In genomic region chr10:117175901-117176534, GRCh38 we compare ENCODE assay signal across 8 cellular contexts. TPM values are rescaled to one million over a fixed set of nuclear protein-coding genes. Genes with fewer than 3 reads are reported as not detected.
DNase-seq lines count a peak whose midpoint lies in the region; ATAC-seq and TF ChIP-seq lines count a peak whose summit lies in the region.

No MANE protein-coding gene starts in this region.

- no peak overlapping the region for H3K27ac ChIP-seq in naive thymus-derived CD4-positive, alpha-beta T cell (ENCODE audit: low read depth, low read length)

- CTCF ChIA-PET in naive thymus-derived CD4-positive, alpha-beta T cell (lab: Charles Lee): interaction anchor here (0.6 to 2.7 kb wide), 10 partner anchors 9 to 387 kb away, joined by 3 to 27 read pairs (median 6); no protein-coding TSS in a partner anchor

- ATAC-seq in GM18909 (IDR thresholded peaks at IDR 0.05; ENCODE audit: poor library complexity, unreplicated experiment) (peak; percentile 62), HG03354 (IDR thresholded peaks at IDR 0.05; ENCODE audit: poor library complexity, severe bottlenecking, unreplicated experiment) (peak; percentile 65), esophagus mucosa (peak; percentile 51)
- peak; percentile 59 for ATAC-seq in naive thymus-derived CD4-positive, alpha-beta T cell
- peak; percentile 43 for ATAC-seq in stimulated activated effector memory CD8-positive, alpha-beta T cell treated with anti-CD3 and anti-CD28 coated beads, Interleukin-12 subunit alpha, Interleukin-12 subunit beta, amount 100 ng/mL, for 72 hours

- no peaks in the 10 kb centered on the region for H3K9me3 Mint-ChIP-seq in naive thymus-derived CD4-positive, alpha-beta T cell
- no peaks in the 10 kb centered on the region for H3K9me3 Mint-ChIP-seq in stimulated activated effector memory CD8-positive, alpha-beta T cell treated with anti-CD3 and anti-CD28 coated beads, Interleukin-12 subunit alpha, Interleukin-12 subunit beta, amount 100 ng/mL, for 72 hours

- H3K4me1 ChIP-seq in BE2C: no peaks in the 10 kb centered on the region
- H3K4me1 ChIP-seq in naive thymus-derived CD4-positive, alpha-beta T cell (ENCODE audit: control insufficient read depth in 2 of 2, insufficient read depth in 2 of 2, low read length in 2 of 2): peaks cover 7 to 10% of the 10 kb centered on the region in 2 donors

- H3K36me3 Mint-ChIP-seq in naive thymus-derived CD4-positive, alpha-beta T cell: no peaks in the 10 kb centered on the region
- H3K36me3 Mint-ChIP-seq in stimulated activated effector memory CD8-positive, alpha-beta T cell treated with anti-CD3 and anti-CD28 coated beads, Interleukin-12 subunit alpha, Interleukin-12 subunit beta, amount 100 ng/mL, for 72 hours: no peaks in the 10 kb centered on the region

- TF ChIP-seq CTCF in BE2C (IDR thresholded peaks at IDR 0.05; ENCODE audit: low read depth, low read length): peak; percentile 89

- H3K4me3 Mint-ChIP-seq in naive thymus-derived CD4-positive, alpha-beta T cell: peak overlapping the region; percentile 85 to 94 (median 90)
- peak overlapping the region; percentile 77 for H3K4me3 Mint-ChIP-seq in stimulated activated effector memory CD8-positive, alpha-beta T cell treated with anti-CD3 and anti-CD28 coated beads, Interleukin-12 subunit alpha, Interleukin-12 subunit beta, amount 100 ng/mL, for 72 hours

- H3K36me3 ChIP-seq in BE2C: no peaks in the 10 kb centered on the region
- H3K36me3 ChIP-seq in naive thymus-derived CD4-positive, alpha-beta T cell (ENCODE audit: control insufficient read depth in 2 of 3, insufficient read depth in 3 of 3, low read length in 3 of 3): no peaks in the 10 kb centered on the region

- H3K4me1 Mint-ChIP-seq in naive thymus-derived CD4-positive, alpha-beta T cell: peaks cover 0 to 18% (median 14%) of the 10 kb centered on the region in 7 donors
- H3K4me1 Mint-ChIP-seq in stimulated activated effector memory CD8-positive, alpha-beta T cell treated with anti-CD3 and anti-CD28 coated beads, Interleukin-12 subunit alpha, Interleukin-12 subunit beta, amount 100 ng/mL, for 72 hours: peaks cover 18% of the 10 kb centered on the region

- no peaks in the 10 kb centered on the region for H3K9me3 ChIP-seq in BE2C
- no peaks in the 10 kb centered on the region for H3K9me3 ChIP-seq in naive thymus-derived CD4-positive, alpha-beta T cell (ENCODE audit: control insufficient read depth in 2 of 3, low read length in 3 of 3)

- H3K4me3 ChIP-seq in BE2C (ENCODE audit: low read depth, low read length): peak overlapping the region; percentile 57
- H3K4me3 ChIP-seq in naive thymus-derived CD4-positive, alpha-beta T cell (ENCODE audit: low read length): peak overlapping the region; percentile 57

- POLR2A ChIA-PET in naive thymus-derived CD4-positive, alpha-beta T cell (lab: Charles Lee): interaction anchor here (1.6 kb wide), 1 partner anchor 9 kb away, joined by 5 read pairs; no protein-coding TSS in a partner anchor

- H3K27ac Mint-ChIP-seq in naive thymus-derived CD4-positive, alpha-beta T cell: peak overlapping the region in 6 of 9 donors; percentile 10 to 88 (median 43)
- no peak overlapping the region for H3K27ac Mint-ChIP-seq in stimulated activated effector memory CD8-positive, alpha-beta T cell treated with anti-CD3 and anti-CD28 coated beads, Interleukin-12 subunit alpha, Interleukin-12 subunit beta, amount 100 ng/mL, for 72 hours

- peaks cover 22 to 40% (median 27%) of the 10 kb centered on the region in 5 donors for H3K27me3 Mint-ChIP-seq in naive thymus-derived CD4-positive, alpha-beta T cell

- peaks cover 38% of the 10 kb centered on the region for H3K27me3 ChIP-seq in BE2C
- no peaks in the 10 kb centered on the region for H3K27me3 ChIP-seq in naive thymus-derived CD4-positive, alpha-beta T cell (ENCODE audit: control insufficient read depth in 2 of 2, insufficient read depth in 2 of 2, low read length in 2 of 2)

- DNase-seq in BE2C: peak; percentile 74
- peak; percentile 82 for DNase-seq in NOMO-1 treated with DMSO at 0.1 percent for 48 hours (lab: John Stamatoyannopoulos, UW; ENCODE audit: unreplicated experiment)
- peak; percentile 71 for DNase-seq in activated T-cell treated with anti-CD3 and anti-CD28 coated beads for 1 hour (ENCODE audit: low read depth)
- peak; percentile 51 to 78 (median 70) for DNase-seq in naive thymus-derived CD4-positive, alpha-beta T cell
- DNase-seq in stimulated activated effector memory CD8-positive, alpha-beta T cell treated with anti-CD3 and anti-CD28 coated beads, Interleukin-12 subunit alpha, Interleukin-12 subunit beta, amount 100 ng/mL, for 72 hours (ENCODE audit: low spot score in 2 of 2): peak; percentile 59 to 84

- intact Hi-C loops in naive thymus-derived CD4-positive, alpha-beta T cell (cut with micrococcal nuclease): loop anchor here (1.0 to 10.0 kb wide), 5 partner anchors 171 to 494 kb away; partner anchors contain the start of genes PDZD8 (in 1 of the 2) and SHTN1 (in 1 of the 2)

RNA-seq across cellular contexts. Expression of gene KCNK18, which starts 21.3 kb away (rescaled TPM):
- not detected for polyA plus RNA-seq in BE2C (2012; ENCODE audit: insufficient read depth, insufficient read length, low read depth)
- not detected for total RNA-seq in esophagus mucosa
- total RNA-seq in naive thymus-derived CD4-positive, alpha-beta T cell: not detected
- not detected for polyA plus RNA-seq in naive thymus-derived CD4-positive, alpha-beta T cell

RNA-seq across cellular contexts. Expression of gene VAX1, which starts 37.9 kb away (rescaled TPM):
- not detected for polyA plus RNA-seq in BE2C (2012; ENCODE audit: insufficient read depth, insufficient read length, low read depth)
- total RNA-seq in esophagus mucosa: 0.12 TPM
- not detected for total RNA-seq in naive thymus-derived CD4-positive, alpha-beta T cell
- polyA plus RNA-seq in naive thymus-derived CD4-positive, alpha-beta T cell: not detected
